ENCODE assay signal across 8 cellular contexts in the genomic region with DNA sequence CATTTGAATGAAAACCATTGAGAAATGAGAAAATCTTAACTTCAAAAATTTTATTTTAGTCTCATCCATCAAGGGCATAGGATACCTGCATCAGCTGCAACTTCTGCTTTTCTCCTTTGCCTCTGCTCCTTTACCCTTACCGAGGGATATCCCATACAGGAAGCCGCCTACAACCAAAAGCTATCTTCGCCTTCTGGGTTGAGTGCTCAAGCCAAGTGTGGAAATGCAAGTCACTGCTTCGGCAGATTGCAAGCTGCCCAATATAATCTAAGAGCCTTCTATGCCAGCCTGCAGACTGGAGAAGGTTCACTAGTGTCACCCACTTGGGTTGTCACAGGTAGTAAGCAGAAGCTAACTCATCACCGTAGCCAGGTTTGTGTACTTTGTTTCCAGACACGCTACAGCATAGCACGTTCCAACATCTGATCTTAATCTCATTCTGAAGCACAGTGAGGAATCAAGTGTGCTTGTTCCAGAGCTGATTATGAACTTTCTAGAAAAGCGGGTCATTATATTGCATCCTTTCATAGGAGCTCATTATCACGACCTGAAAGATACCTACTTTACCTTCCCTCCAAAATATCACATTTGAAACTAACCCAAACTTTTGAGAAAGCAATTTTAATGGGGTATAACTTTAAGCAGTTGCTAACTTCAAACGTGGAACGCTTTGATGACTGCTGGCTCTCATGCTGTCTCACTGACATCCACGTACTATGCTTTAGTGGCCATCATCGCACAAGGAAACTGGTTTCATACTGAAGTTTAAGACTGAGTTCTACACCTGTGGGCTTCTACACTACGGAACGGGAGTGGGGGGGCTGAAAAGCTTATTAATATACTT. TPM values are rescaled to one million over a fixed set of nuclear protein-coding genes. Genes with fewer than 3 reads are reported as not detected.
A peak's percentile ranks its signal among the peaks of the same experiment; 100 is the strongest.
DNase-seq lines count a peak whose midpoint lies in the region; ATAC-seq and TF ChIP-seq lines count a peak whose summit lies in the region.

No MANE protein-coding gene starts in this region.

- peak overlapping the region; percentile 97 for H3K4me3 ChIP-seq in left ventricle myocardium inferior

- TF ChIP-seq CTCF in 22Rv1 (IDR thresholded peaks at IDR 0.05) (no peak), HFFc6 (IDR thresholded peaks at IDR 0.05) (no peak), left ventricle myocardium inferior (IDR thresholded peaks at IDR 0.05; ENCODE audit: borderline replicate concordance) (no peak)

- peak overlapping the region; percentile 96 for H3K4me3 Mint-ChIP-seq in HFFc6
- peak overlapping the region; percentile 87 for H3K4me3 Mint-ChIP-seq in activated CD4-positive, alpha-beta memory T cell treated with anti-CD3 and anti-CD28 coated beads for 36 hours
- peak overlapping the region; percentile 77 for H3K4me3 Mint-ChIP-seq in stimulated activated effector memory CD8-positive, alpha-beta T cell treated with anti-CD3 and anti-CD28 coated beads, Interleukin-12 subunit alpha, Interleukin-12 subunit beta, amount 100 ng/mL, for 72 hours

- peaks cover 32% of the 10 kb centered on the region for H3K36me3 Mint-ChIP-seq in HFFc6 (ENCODE audit: low read depth)
- peaks cover 40% of the 10 kb centered on the region for H3K36me3 Mint-ChIP-seq in activated CD4-positive, alpha-beta memory T cell treated with anti-CD3 and anti-CD28 coated beads for 36 hours
- H3K36me3 Mint-ChIP-seq in stimulated activated effector memory CD8-positive, alpha-beta T cell treated with anti-CD3 and anti-CD28 coated beads, Interleukin-12 subunit alpha, Interleukin-12 subunit beta, amount 100 ng/mL, for 72 hours = peaks cover 72% of the 10 kb centered on the region

- peak overlapping the region; percentile 99 for H3K27ac ChIP-seq in 22Rv1
- peak overlapping the region; percentile 97 for H3K27ac ChIP-seq in left ventricle myocardium inferior (replicated peaks)

- CTCF ChIA-PET in activated CD4-positive, alpha-beta memory T cell treated with anti-CD3 and anti-CD28 coated beads for 36 hours (lab: Charles Lee) = interaction anchor here (0.6 to 4.2 kb wide), 8 partner anchors 9 to 250 kb away, joined by 3 to 35 read pairs (median 8); a partner anchor contains a TSS

- peaks cover 22% of the 10 kb centered on the region for H3K9me3 Mint-ChIP-seq in HFFc6
- no peaks in the 10 kb centered on the region for H3K9me3 Mint-ChIP-seq in activated CD4-positive, alpha-beta memory T cell treated with anti-CD3 and anti-CD28 coated beads for 36 hours
- H3K9me3 Mint-ChIP-seq in stimulated activated effector memory CD8-positive, alpha-beta T cell treated with anti-CD3 and anti-CD28 coated beads, Interleukin-12 subunit alpha, Interleukin-12 subunit beta, amount 100 ng/mL, for 72 hours = no peaks in the 10 kb centered on the region

- H3K36me3 ChIP-seq in left ventricle myocardium inferior = peaks cover 51% of the 10 kb centered on the region

- H3K4me1 ChIP-seq in left ventricle myocardium inferior = peaks cover 54% of the 10 kb centered on the region

- DNase-seq in HFFc6 (no peak), left ventricle myocardium inferior (no peak), COR-L47 (lab: John Stamatoyannopoulos, UW) (no peak)
- peak; percentile 46 for DNase-seq in activated CD4-positive, alpha-beta memory T cell treated with anti-CD3 and anti-CD28 coated beads for 36 hours
- DNase-seq in stimulated activated effector memory CD8-positive, alpha-beta T cell treated with anti-CD3 and anti-CD28 coated beads, Interleukin-12 subunit alpha, Interleukin-12 subunit beta, amount 100 ng/mL, for 72 hours (ENCODE audit: low spot score in 2 of 2) = no peak

- H3K27ac Mint-ChIP-seq in HFFc6 = peak overlapping the region; percentile 97
- peak overlapping the region; percentile 96 for H3K27ac Mint-ChIP-seq in activated CD4-positive, alpha-beta memory T cell treated with anti-CD3 and anti-CD28 coated beads for 36 hours
- peak overlapping the region; percentile 99 for H3K27ac Mint-ChIP-seq in stimulated activated effector memory CD8-positive, alpha-beta T cell treated with anti-CD3 and anti-CD28 coated beads, Interleukin-12 subunit alpha, Interleukin-12 subunit beta, amount 100 ng/mL, for 72 hours

- H3K9me3 ChIP-seq in left ventricle myocardium inferior (replicated peaks) = no peaks in the 10 kb centered on the region

- H3K27me3 Mint-ChIP-seq in HFFc6 (ENCODE audit: insufficient read depth) = peaks cover 65% of the 10 kb centered on the region
- peaks cover 4% of the 10 kb centered on the region for H3K27me3 Mint-ChIP-seq in activated CD4-positive, alpha-beta memory T cell treated with anti-CD3 and anti-CD28 coated beads for 36 hours

- peaks cover 30% of the 10 kb centered on the region for H3K4me1 Mint-ChIP-seq in HFFc6 (ENCODE audit: low read depth)
- H3K4me1 Mint-ChIP-seq in activated CD4-positive, alpha-beta memory T cell treated with anti-CD3 and anti-CD28 coated beads for 36 hours (ENCODE audit: low read depth) = peaks cover 28% of the 10 kb centered on the region
- H3K4me1 Mint-ChIP-seq in stimulated activated effector memory CD8-positive, alpha-beta T cell treated with anti-CD3 and anti-CD28 coated beads, Interleukin-12 subunit alpha, Interleukin-12 subunit beta, amount 100 ng/mL, for 72 hours = peaks cover 39% of the 10 kb centered on the region

- ATAC-seq in stimulated activated effector memory CD8-positive, alpha-beta T cell treated with anti-CD3 and anti-CD28 coated beads, Interleukin-12 subunit alpha, Interleukin-12 subunit beta, amount 100 ng/mL, for 72 hours = no peak
- ATAC-seq in GM18520 (IDR thresholded peaks at IDR 0.05; ENCODE audit: unreplicated experiment) = no peak
- ATAC-seq in HG03442 (IDR thresholded peaks at IDR 0.05; ENCODE audit: unreplicated experiment) = no peak

- H3K27me3 ChIP-seq in left ventricle myocardium inferior (ENCODE audit: low read depth) = no peaks in the 10 kb centered on the region

- intact Hi-C loops in activated CD4-positive, alpha-beta memory T cell treated with anti-CD3 and anti-CD28 coated beads for 36 hours (cut with micrococcal nuclease) = loop anchor here (1.0 kb wide), 1 partner anchor 10 kb away; no protein-coding TSS in a partner anchor
- intact Hi-C loops in left ventricle myocardium inferior (cut with micrococcal nuclease) = no loop called here

- POLR2A ChIA-PET in activated CD4-positive, alpha-beta memory T cell treated with anti-CD3 and anti-CD28 coated beads for 36 hours (lab: Charles Lee) = interaction anchor here (0.6 to 5.4 kb wide), 19 partner anchors 10 to 101 kb away, joined by 3 to 69 read pairs (median 4); a partner anchor contains a TSS

RNA-seq across cellular contexts. Expression of a gene that starts 8.0 kb away (rescaled TPM):
- 10 to 100 TPM; 12.7 to 18.6 (median 16.2) TPM for total RNA-seq in HFFc6 (2021; fragmentation: NEBNext Ultra II Directional; extraction: Animal tissue kit (Norgen Biotek cat#: 25700))
- total RNA-seq in activated CD4-positive, alpha-beta memory T cell treated with anti-CD3 and anti-CD28 coated beads for 36 hours = 10 to 100 TPM; 21.8 to 24.7 TPM
- 14.7 TPM for total RNA-seq in left ventricle myocardium inferior

RNA-seq across cellular contexts. Expression of a gene that starts 11.6 kb away (rescaled TPM):
- total RNA-seq in HFFc6 (2021; fragmentation: NEBNext Ultra II Directional; extraction: Animal tissue kit (Norgen Biotek cat#: 25700)) = 10 to 100 TPM; 33.8 to 43.2 (median 37.7) TPM
- 10 to 100 TPM; 69.3 to 69.7 TPM for total RNA-seq in activated CD4-positive, alpha-beta memory T cell treated with anti-CD3 and anti-CD28 coated beads for 36 hours
- 19.1 TPM for total RNA-seq in left ventricle myocardium inferior

RNA-seq across cellular contexts. Expression of a gene that starts 55.4 kb away (rescaled TPM):
- total RNA-seq in HFFc6 (2021; fragmentation: NEBNext Ultra II Directional; extraction: Animal tissue kit (Norgen Biotek cat#: 25700)) = 1 to 10 TPM in 1 of 6 experiments, under 1 TPM in 4, not detected in 1; 0.28 to 1.0 (median 0.76) TPM
- 1 to 10 TPM in 1 of 2 experiments, under 1 TPM in 1; 0.67 to 1.1 TPM for total RNA-seq in activated CD4-positive, alpha-beta memory T cell treated with anti-CD3 and anti-CD28 coated beads for 36 hours
- total RNA-seq in left ventricle myocardium inferior = 10.6 TPM
